ENCODE assay signal across 1 cellular context in the genomic region with DNA sequence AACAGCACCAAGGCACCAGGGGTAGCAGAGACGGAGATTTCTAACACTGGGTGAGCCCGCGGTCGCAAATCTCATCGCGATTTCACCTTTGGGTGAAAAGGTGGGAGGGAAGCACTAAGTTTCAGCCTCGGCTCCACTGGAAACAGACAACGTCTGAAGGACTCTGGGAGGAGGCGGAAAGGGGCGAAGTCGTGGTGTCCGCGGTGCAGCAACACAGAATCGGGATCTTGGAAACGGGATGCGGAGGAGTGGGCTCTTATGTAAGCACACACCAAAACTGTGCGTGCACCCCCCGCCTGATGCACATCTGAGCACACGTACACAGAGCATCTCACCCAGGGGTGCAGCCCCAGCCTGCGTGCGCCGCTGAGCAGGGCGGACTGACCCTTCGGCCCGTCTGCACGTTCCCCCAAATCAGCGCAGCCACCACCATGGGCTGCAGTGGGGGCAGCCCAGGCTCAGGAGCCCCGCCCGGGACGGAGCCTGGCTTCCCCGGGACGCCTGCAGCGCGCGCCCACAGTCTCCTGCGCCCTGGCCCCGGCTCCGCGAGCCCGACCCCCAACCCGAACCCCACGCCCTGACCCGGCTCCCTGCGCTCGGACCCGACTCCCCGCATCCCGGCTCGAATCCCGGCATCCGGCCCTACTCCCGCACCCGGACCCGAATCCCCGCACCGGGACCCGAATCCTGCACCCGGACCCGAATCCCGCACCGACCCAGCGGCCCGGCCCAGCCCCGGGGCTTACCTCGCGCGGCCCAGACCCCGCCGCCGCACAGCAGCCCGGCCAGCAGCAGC.
TF ChIP-seq lines count a peak whose summit lies in the region.

No MANE protein-coding gene starts in this region.

TF ChIP-seq in K562, 482 proteins besides CTCF, POLR2A, EP300 and RAD21 (continued from another document and continues in another):
- TF ChIP-seq, protein P1, sequence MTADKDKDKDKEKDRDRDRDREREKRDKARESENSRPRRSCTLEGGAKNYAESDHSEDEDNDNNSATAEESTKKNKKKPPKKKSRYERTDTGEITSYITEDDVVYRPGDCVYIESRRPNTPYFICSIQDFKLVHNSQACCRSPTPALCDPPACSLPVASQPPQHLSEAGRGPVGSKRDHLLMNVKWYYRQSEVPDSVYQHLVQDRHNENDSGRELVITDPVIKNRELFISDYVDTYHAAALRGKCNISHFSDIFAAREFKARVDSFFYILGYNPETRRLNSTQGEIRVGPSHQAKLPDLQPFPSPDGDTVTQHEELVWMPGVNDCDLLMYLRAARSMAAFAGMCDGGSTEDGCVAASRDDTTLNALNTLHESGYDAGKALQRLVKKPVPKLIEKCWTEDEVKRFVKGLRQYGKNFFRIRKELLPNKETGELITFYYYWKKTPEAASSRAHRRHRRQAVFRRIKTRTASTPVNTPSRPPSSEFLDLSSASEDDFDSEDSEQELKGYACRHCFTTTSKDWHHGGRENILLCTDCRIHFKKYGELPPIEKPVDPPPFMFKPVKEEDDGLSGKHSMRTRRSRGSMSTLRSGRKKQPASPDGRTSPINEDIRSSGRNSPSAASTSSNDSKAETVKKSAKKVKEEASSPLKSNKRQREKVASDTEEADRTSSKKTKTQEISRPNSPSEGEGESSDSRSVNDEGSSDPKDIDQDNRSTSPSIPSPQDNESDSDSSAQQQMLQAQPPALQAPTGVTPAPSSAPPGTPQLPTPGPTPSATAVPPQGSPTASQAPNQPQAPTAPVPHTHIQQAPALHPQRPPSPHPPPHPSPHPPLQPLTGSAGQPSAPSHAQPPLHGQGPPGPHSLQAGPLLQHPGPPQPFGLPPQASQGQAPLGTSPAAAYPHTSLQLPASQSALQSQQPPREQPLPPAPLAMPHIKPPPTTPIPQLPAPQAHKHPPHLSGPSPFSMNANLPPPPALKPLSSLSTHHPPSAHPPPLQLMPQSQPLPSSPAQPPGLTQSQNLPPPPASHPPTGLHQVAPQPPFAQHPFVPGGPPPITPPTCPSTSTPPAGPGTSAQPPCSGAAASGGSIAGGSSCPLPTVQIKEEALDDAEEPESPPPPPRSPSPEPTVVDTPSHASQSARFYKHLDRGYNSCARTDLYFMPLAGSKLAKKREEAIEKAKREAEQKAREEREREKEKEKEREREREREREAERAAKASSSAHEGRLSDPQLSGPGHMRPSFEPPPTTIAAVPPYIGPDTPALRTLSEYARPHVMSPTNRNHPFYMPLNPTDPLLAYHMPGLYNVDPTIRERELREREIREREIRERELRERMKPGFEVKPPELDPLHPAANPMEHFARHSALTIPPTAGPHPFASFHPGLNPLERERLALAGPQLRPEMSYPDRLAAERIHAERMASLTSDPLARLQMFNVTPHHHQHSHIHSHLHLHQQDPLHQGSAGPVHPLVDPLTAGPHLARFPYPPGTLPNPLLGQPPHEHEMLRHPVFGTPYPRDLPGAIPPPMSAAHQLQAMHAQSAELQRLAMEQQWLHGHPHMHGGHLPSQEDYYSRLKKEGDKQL (CRISPR knock-in tag; IDR thresholded peaks at IDR 0.05; ENCODE audit: borderline replicate concordance): no peak
- TF ChIP-seq MEF2A (IDR thresholded peaks at IDR 0.05; ENCODE audit: control insufficient read depth, low read depth, low read length) (no peak), ATF7 (IDR thresholded peaks at IDR 0.05) (no peak), RBBP5 (IDR thresholded peaks at IDR 0.05; ENCODE audit: borderline replicate concordance, insufficient read depth, low read length, poor library complexity, severe bottlenecking) (peak; percentile 55), ZNF217 (CRISPR knock-in tag; IDR thresholded peaks at IDR 0.05) (no peak), ZNF197 (CRISPR knock-in tag; IDR thresholded peaks at IDR 0.05; ENCODE audit: low read depth) (no peak), ZNF354B (CRISPR knock-in tag; IDR thresholded peaks at IDR 0.05) (no peak), CAMTA2 (CRISPR knock-in tag; conservative IDR thresholded peaks at IDR 0.05) (no peak), TAF9B (IDR thresholded peaks at IDR 0.05; ENCODE audit: partially characterized antibody) (no peak), ZSCAN29 (IDR thresholded peaks at IDR 0.05) (no peak), HLTF (IDR thresholded peaks at IDR 0.05) (no peak), MYNN (IDR thresholded peaks at IDR 0.05) (no peak), MYNN (CRISPR knock-in tag; IDR thresholded peaks at IDR 0.05) (no peak), ZNF282 (CRISPR knock-in tag; IDR thresholded peaks at IDR 0.05) (no peak), KLF6 (CRISPR knock-in tag; IDR thresholded peaks at IDR 0.05; ENCODE audit: borderline replicate concordance) (no peak), ZNF224 (CRISPR knock-in tag; IDR thresholded peaks at IDR 0.05) (no peak), ZNF12 (CRISPR knock-in tag; IDR thresholded peaks at IDR 0.05) (peak; percentile 51; the same call in 1 of the 2 replicates), ETV1 (tag; conservative IDR thresholded peaks at IDR 0.05; ENCODE audit: low read depth) (no peak), MCM2 (IDR thresholded peaks at IDR 0.05; ENCODE audit: low read depth) (no peak), SRF (CRISPR knock-in tag; IDR thresholded peaks at IDR 0.05) (no peak)
- TF ChIP-seq, protein P2, sequence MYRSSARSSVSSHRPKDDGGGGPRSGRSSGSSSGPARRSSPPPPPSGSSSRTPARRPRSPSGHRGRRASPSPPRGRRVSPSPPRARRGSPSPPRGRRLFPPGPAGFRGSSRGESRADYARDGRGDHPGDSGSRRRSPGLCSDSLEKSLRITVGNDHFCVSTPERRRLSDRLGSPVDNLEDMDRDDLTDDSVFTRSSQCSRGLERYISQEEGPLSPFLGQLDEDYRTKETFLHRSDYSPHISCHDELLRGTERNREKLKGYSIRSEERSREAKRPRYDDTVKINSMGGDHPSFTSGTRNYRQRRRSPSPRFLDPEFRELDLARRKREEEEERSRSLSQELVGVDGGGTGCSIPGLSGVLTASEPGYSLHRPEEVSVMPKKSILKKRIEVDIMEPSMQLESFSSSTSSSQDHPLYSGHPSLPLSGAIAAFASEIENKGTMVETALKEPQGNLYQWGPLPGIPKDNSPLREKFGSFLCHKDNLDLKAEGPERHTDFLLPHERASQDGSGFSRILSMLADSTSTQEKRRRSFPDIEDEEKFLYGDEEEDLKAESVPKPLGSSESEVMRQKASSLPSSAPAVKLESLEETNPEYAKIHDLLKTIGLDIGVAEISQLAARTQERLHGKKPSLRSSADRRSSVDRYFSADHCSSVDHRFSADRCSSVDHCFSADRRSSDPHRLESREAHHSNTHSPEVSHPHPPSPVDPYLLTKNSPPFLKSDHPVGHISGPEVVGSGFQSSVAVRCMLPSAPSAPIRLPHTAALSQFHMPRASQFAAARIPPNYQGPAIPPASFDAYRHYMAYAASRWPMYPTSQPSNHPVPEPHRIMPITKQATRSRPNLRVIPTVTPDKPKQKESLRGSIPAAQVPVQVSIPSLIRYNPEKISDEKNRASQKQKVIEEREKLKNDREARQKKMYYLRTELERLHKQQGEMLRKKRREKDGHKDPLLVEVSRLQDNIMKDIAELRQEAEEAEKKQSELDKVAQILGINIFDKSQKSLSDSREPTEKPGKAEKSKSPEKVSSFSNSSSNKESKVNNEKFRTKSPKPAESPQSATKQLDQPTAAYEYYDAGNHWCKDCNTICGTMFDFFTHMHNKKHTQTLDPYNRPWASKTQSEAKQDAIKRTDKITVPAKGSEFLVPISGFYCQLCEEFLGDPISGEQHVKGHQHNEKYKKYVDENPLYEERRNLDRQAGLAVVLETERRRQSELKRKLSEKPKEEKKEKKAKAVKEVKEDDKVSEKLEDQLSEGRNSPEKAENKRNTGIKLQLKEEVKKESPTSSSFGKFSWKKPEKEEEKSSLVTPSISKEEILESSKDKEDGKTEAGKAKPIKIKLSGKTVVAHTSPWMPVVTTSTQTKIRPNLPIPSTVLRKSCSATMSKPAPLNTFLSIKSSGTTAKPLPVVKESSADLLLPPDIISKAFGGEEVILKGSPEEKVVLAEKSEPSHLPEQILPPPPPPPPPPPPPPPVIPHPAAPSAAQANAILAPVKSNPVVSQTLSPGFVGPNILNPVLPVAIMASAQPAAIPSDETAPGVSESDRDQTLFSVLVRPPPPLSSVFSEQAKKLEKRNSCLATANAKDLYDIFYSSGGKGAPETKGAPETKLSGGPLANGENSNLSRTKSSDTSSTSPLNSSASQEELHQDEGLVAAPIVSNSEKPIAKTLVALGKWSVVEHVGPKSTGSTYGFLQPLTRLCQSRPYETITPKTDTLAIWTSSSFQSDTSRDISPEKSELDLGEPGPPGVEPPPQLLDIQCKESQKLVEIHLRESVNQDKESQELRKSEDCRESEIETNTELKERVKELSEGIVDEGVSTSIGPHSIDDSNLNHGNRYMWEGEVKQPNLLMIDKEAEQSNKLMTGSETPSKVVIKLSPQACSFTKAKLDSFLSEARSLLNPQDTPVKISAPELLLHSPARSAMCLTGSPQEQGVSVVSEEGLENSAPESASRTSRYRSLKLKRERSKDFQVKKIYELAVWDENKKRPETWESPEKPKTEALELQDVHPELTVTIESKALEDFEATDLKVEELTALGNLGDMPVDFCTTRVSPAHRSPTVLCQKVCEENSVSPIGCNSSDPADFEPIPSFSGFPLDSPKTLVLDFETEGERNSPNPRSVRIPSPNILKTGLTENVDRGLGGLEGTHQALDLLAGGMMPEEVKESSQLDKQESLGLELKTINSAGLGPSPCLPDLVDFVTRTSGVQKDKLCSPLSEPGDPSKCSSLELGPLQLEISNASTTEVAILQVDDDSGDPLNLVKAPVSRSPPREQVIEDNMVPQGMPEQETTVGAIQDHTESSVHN (IDR thresholded peaks at IDR 0.05; ENCODE audit: borderline replicate concordance in 1 of 2, low read depth in 1 of 2): no peak
- TF ChIP-seq, protein P3, sequence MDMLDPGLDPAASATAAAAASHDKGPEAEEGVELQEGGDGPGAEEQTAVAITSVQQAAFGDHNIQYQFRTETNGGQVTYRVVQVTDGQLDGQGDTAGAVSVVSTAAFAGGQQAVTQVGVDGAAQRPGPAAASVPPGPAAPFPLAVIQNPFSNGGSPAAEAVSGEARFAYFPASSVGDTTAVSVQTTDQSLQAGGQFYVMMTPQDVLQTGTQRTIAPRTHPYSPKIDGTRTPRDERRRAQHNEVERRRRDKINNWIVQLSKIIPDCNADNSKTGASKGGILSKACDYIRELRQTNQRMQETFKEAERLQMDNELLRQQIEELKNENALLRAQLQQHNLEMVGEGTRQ (CRISPR knock-in tag; IDR thresholded peaks at IDR 0.05): no peak
- TF ChIP-seq, protein P4, sequence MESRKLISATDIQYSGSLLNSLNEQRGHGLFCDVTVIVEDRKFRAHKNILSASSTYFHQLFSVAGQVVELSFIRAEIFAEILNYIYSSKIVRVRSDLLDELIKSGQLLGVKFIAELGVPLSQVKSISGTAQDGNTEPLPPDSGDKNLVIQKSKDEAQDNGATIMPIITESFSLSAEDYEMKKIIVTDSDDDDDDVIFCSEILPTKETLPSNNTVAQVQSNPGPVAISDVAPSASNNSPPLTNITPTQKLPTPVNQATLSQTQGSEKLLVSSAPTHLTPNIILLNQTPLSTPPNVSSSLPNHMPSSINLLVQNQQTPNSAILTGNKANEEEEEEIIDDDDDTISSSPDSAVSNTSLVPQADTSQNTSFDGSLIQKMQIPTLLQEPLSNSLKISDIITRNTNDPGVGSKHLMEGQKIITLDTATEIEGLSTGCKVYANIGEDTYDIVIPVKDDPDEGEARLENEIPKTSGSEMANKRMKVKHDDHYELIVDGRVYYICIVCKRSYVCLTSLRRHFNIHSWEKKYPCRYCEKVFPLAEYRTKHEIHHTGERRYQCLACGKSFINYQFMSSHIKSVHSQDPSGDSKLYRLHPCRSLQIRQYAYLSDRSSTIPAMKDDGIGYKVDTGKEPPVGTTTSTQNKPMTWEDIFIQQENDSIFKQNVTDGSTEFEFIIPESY (CRISPR knock-in tag; IDR thresholded peaks at IDR 0.05): no peak
- TF ChIP-seq, protein P5, sequence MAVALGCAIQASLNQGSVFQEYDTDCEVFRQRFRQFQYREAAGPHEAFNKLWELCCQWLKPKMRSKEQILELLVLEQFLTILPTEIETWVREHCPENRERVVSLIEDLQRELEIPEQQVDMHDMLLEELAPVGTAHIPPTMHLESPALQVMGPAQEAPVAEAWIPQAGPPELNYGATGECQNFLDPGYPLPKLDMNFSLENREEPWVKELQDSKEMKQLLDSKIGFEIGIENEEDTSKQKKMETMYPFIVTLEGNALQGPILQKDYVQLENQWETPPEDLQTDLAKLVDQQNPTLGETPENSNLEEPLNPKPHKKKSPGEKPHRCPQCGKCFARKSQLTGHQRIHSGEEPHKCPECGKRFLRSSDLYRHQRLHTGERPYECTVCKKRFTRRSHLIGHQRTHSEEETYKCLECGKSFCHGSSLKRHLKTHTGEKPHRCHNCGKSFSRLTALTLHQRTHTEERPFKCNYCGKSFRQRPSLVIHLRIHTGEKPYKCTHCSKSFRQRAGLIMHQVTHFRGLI (CRISPR knock-in tag; IDR thresholded peaks at IDR 0.05): no peak
- TF ChIP-seq, protein P6, sequence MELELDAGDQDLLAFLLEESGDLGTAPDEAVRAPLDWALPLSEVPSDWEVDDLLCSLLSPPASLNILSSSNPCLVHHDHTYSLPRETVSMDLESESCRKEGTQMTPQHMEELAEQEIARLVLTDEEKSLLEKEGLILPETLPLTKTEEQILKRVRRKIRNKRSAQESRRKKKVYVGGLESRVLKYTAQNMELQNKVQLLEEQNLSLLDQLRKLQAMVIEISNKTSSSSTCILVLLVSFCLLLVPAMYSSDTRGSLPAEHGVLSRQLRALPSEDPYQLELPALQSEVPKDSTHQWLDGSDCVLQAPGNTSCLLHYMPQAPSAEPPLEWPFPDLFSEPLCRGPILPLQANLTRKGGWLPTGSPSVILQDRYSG (tag; conservative IDR thresholded peaks at IDR 0.05; ENCODE audit: low read depth): no peak
- TF ChIP-seq, protein P7, sequence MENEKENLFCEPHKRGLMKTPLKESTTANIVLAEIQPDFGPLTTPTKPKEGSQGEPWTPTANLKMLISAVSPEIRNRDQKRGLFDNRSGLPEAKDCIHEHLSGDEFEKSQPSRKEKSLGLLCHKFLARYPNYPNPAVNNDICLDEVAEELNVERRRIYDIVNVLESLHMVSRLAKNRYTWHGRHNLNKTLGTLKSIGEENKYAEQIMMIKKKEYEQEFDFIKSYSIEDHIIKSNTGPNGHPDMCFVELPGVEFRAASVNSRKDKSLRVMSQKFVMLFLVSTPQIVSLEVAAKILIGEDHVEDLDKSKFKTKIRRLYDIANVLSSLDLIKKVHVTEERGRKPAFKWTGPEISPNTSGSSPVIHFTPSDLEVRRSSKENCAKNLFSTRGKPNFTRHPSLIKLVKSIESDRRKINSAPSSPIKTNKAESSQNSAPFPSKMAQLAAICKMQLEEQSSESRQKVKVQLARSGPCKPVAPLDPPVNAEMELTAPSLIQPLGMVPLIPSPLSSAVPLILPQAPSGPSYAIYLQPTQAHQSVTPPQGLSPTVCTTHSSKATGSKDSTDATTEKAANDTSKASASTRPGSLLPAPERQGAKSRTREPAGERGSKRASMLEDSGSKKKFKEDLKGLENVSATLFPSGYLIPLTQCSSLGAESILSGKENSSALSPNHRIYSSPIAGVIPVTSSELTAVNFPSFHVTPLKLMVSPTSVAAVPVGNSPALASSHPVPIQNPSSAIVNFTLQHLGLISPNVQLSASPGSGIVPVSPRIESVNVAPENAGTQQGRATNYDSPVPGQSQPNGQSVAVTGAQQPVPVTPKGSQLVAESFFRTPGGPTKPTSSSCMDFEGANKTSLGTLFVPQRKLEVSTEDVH (IDR thresholded peaks at IDR 0.05; ENCODE audit: low read depth, partially characterized antibody): no peak
- TF ChIP-seq, protein P8, sequence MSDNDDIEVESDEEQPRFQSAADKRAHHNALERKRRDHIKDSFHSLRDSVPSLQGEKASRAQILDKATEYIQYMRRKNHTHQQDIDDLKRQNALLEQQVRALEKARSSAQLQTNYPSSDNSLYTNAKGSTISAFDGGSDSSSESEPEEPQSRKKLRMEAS (CRISPR knock-in tag; IDR thresholded peaks at IDR 0.05): no peak
- TF ChIP-seq, protein P9, sequence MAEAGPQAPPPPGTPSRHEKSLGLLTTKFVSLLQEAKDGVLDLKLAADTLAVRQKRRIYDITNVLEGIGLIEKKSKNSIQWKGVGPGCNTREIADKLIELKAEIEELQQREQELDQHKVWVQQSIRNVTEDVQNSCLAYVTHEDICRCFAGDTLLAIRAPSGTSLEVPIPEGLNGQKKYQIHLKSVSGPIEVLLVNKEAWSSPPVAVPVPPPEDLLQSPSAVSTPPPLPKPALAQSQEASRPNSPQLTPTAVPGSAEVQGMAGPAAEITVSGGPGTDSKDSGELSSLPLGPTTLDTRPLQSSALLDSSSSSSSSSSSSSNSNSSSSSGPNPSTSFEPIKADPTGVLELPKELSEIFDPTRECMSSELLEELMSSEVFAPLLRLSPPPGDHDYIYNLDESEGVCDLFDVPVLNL (CRISPR knock-in tag; IDR thresholded peaks at IDR 0.05; ENCODE audit: low read depth): no peak
